ENCODE assay signal across 23 cellular contexts in genomic region chrX:12021708-12022107, GRCh38.
"Had no signal": no experiment of that assay in that cellular context is flagged by ENCODE, and none has a peak within 500 bp of the region (broad histone marks: within the 10 kb centered on the region; RNA-seq: fewer than 3 reads in every experiment).

No MANE protein-coding gene starts in this region.

- H3K27me3 ChIP-seq: heart right ventricle, left lung, stomach, thyroid gland, upper lobe of left lung, uterus had no signal

- ATAC-seq: left lung, psoas muscle had no signal

- H3K9me3 ChIP-seq: heart right ventricle, left lung, psoas muscle, stomach, thyroid gland, upper lobe of left lung, uterus had no signal

- H3K4me1 Mint-ChIP-seq: endodermal cell, naive B cell, nephron had no signal

- H3K4me3 ChIP-seq: coronary artery, heart right ventricle, left lung, lung, psoas muscle, stomach, thyroid gland, upper lobe of left lung, uterus had no signal

- H3K27ac Mint-ChIP-seq: endodermal cell, nephron had no signal

- H3K36me3 Mint-ChIP-seq: naive B cell had no signal

- DNase-seq: effector CD4-positive, alpha-beta T cell; endodermal cell; erythroblast; heart right ventricle; hypothalamus; kidney glomerular epithelial cell; left lung; mesenchymal stem cell; naive B cell; occipital lobe; psoas muscle; retina; small intestine; stimulated activated CD4-positive, alpha-beta T cell treated with anti-CD3 and anti-CD28 coated beads, Interleukin-12 subunit alpha, Interleukin-12 subunit beta, amount 100 ng/mL, for 4 hours; stimulated activated naive CD4-positive, alpha-beta T cell; stomach; substantia nigra; thyroid gland; upper lobe of left lung; uterus had no signal

- H3K4me1 ChIP-seq: heart right ventricle, left lung, psoas muscle, stomach, thyroid gland, upper lobe of left lung, uterus had no signal

- H3K36me3 ChIP-seq: heart right ventricle, left lung, stomach, thyroid gland, upper lobe of left lung, uterus had no signal

- H3K4me3 Mint-ChIP-seq: endodermal cell, naive B cell, nephron had no signal

- H3K27ac ChIP-seq: coronary artery, heart right ventricle, left lung, psoas muscle, stomach, thyroid gland, upper lobe of left lung, uterus had no signal
